In genomic region chr9:2711716-2712115, GRCh38 we compare ENCODE assay signal across 24 cellular contexts. TPM values are rescaled to one million over a fixed set of nuclear protein-coding genes. Genes with fewer than 3 reads are reported as not detected.
"Had no signal": no experiment of that assay in that cellular context is flagged by ENCODE, and none has a peak within 500 bp of the region (broad histone marks: within the 10 kb centered on the region; RNA-seq: fewer than 3 reads in every experiment).

No MANE protein-coding gene starts in this region.

- H3K4me3 Mint-ChIP-seq: IgD-negative memory B cell had no signal

- H3K27ac Mint-ChIP-seq: IgD-negative memory B cell had no signal

- H3K4me2 ChIP-seq: KMS-11, SK-N-SH had no signal

- H3K27me3 Mint-ChIP-seq: IgD-negative memory B cell had no signal

- H3K27ac ChIP-seq: HL-60, KMS-11, RWPE1 had no signal

- FAIRE-seq: HTR-8/SVneo, K562 had no signal

- H3K9me3 ChIP-seq: SK-N-SH had no signal

- H3K9ac ChIP-seq: KMS-11, SK-N-SH had no signal

- H3K9me2 ChIP-seq: SK-N-SH had no signal

- DNase-seq: MV-4-11, NCI-H1048, NCI-H1105, NCI-H1417, NCI-H1436 treated with DMSO at 0.1 percent for 48 hours, NCI-H1694, NCI-H187 treated with DMSO at 0.1 percent for 48 hours, NCI-H2029 treated with DMSO at 0.1 percent for 48 hours, NCI-H2171 treated with DMSO at 0.1 percent for 48 hours, NCI-H345, NCI-H446 treated with DMSO at 0.1 percent for 48 hours, NCI-H510A treated with DMSO at 0.1 percent for 48 hours, NCI-H526, SHP77, SK-N-SH had no signal

- ATAC-seq: K562 had no signal

- H3K4me3 ChIP-seq: K562 had no signal

RNA-seq across cellular contexts. Expression of gene KCNV2, which starts 5.6 kb away (rescaled TPM):
- total RNA-seq: K562, LHCN-M2, MCF 10A, SK-MEL-5 had no signal
- polyA plus RNA-seq: IgD-negative memory B cell, SK-N-SH had no signal
